ENCODE assay signal across 27 cellular contexts in the genomic region with DNA sequence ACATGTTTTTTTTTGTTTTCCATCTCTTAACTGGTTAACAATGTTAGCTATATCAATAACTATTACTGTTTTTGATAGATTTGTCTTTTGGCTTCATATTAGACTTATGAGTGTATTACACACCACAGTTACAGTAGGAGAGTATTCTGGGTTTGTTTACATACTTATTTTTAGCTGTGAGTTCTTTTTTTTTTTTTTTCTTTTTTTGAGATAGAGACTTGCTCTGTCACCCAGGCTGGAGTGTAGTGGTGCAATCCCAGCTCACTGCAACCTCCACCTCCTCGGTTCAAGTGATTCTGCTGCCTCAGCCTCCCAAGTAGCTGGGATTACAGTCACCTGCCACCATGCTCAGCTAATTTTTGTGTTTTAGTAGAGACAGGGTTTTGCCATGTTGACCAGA.
"Had no signal": no experiment of that assay in that cellular context is flagged by ENCODE, and none has a peak within 500 bp of the region (broad histone marks: within the 10 kb centered on the region; RNA-seq: fewer than 3 reads in every experiment).

No MANE protein-coding gene starts in this region.

- H3K27ac ChIP-seq: coronary artery, esophagus squamous epithelium, hepatocyte, lower lobe of right lung, neutrophil, parathyroid adenoma, suprapubic skin, transverse colon, upper lobe of right lung, uterus had no signal

- H3K9me3 ChIP-seq: lower lobe of right lung, neutrophil, suprapubic skin, upper lobe of right lung, uterus had no signal

- ATAC-seq: left lobe of liver; lower lobe of right lung; mucosa of descending colon; natural killer cell treated with Interleukin-12 subunit alpha and Interleukin-12 subunit beta and Interleukin-15 and Interleukin-18, amount 100 ng/mL, for 72 hours; sciatic nerve; stimulated activated naive CD8-positive, alpha-beta T cell treated with anti-CD3 and anti-CD28 coated beads, Interleukin-15, amount 100 ng/mL, for 72 hours; upper lobe of right lung had no signal

- DNase-seq: dermis blood vessel endothelial cell; effector memory CD4-positive, alpha-beta T cell; erythroblast; esophagus squamous epithelium; foreskin melanocyte; kidney; lower lobe of right lung; mucosa of descending colon; naive B cell; stimulated activated CD4-positive, alpha-beta T cell treated with anti-CD3 and anti-CD28 coated beads, Interleukin-12 subunit alpha, Interleukin-12 subunit beta, amount 100 ng/mL, for 4 hours; stimulated activated CD4-positive, alpha-beta T cell treated with anti-CD3 and anti-CD28 coated beads, Interleukin-1b, Interleukin-23, amount 100 ng/mL, for 48 hours; stimulated activated CD4-positive, alpha-beta T cell treated with anti-CD3 and anti-CD28 coated beads, Interleukin-4, amount 100 ng/mL, for 1 hour; stimulated activated CD8-positive, alpha-beta memory T cell treated with anti-CD3 and anti-CD28 coated beads, Interleukin-4, amount 100 ng/mL, for 48 hours; stimulated activated naive CD4-positive, alpha-beta T cell; stimulated activated naive CD8-positive, alpha-beta T cell treated with anti-CD3 and anti-CD28 coated beads, Interleukin-15, amount 100 ng/mL, for 72 hours; transverse colon; upper lobe of right lung; uterus had no signal

- H3K4me1 ChIP-seq: lower lobe of right lung, parathyroid adenoma, upper lobe of right lung, uterus had no signal

- H3K27me3 ChIP-seq: esophagus squamous epithelium, hepatocyte, neutrophil, suprapubic skin, transverse colon, upper lobe of right lung, uterus had no signal

- H3K79me2 ChIP-seq: hepatocyte, parathyroid adenoma had no signal

- H3K4me3 ChIP-seq: coronary artery, esophagus squamous epithelium, hepatocyte, lower lobe of right lung, mucosa of descending colon, smooth muscle cell, suprapubic skin, transverse colon, upper lobe of right lung, uterus had no signal

- H2AFZ ChIP-seq: hepatocyte, parathyroid adenoma had no signal

- H3K9ac ChIP-seq: parathyroid adenoma had no signal

- H3K36me3 ChIP-seq: esophagus squamous epithelium, lower lobe of right lung, neutrophil, suprapubic skin, transverse colon, upper lobe of right lung, uterus had no signal

- H3K4me2 ChIP-seq: hepatocyte, smooth muscle cell had no signal
